ENCODE assay signal across 16 cellular contexts in genomic region chr4:10983274-10983673, GRCh38.
DNase-seq lines count a peak whose midpoint lies in the region; ATAC-seq, FAIRE-seq and TF ChIP-seq lines count a peak whose summit lies in the region.
"Had no signal": no experiment of that assay in that cellular context is flagged by ENCODE, and none has a peak within 500 bp of the region (broad histone marks: within the 10 kb centered on the region; RNA-seq: fewer than 3 reads in every experiment).

No MANE protein-coding gene starts in this region.

- H3K9me2 ChIP-seq in GM23338 (ENCODE audit: insufficient read depth), result peaks cover 7% of the 10 kb centered on the region; the same call in 1 of the 2 replicates

- peak overlapping the region; percentile 82 for H3K4ac ChIP-seq in mesendoderm (ENCODE audit: low read depth, low read length)

- H3K27me3 ChIP-seq in GM23338 (ENCODE audit: insufficient read depth) (0 out of 2 replicates have a peak, but pooled peaks cover 2% of the 10 kb centered on the region), mesendoderm (ENCODE audit: insufficient read depth, low read length, poor library complexity) (no peaks in the 10 kb centered on the region)

- ATAC-seq in GM23338, result peak; percentile 52
- ATAC-seq in GM21381 (IDR thresholded peaks at IDR 0.05; ENCODE audit: unreplicated experiment), result no peak
- ATAC-seq in HG03378 (IDR thresholded peaks at IDR 0.05; ENCODE audit: unreplicated experiment), result no peak

- H4K5ac ChIP-seq in mesendoderm (ENCODE audit: low read length), result peak overlapping the region; percentile 86

- H3K36me3 ChIP-seq in GM23338 (ENCODE audit: insufficient read depth) (no peaks in the 10 kb centered on the region), mesendoderm (ENCODE audit: control insufficient read depth, insufficient read depth, low read length) (no peaks in the 10 kb centered on the region)

- H3K27ac Mint-ChIP-seq in GM23338, result no peak overlapping the region
- H3K27ac Mint-ChIP-seq: activated naive CD4-positive, alpha-beta T cell treated with anti-CD3 and anti-CD28 coated beads, Interleukin-2, amount 50 U/mL, for 24 hours; IgD-negative memory B cell had no signal

- H3K4me3 ChIP-seq in GM23338 (no peak overlapping the region), mesendoderm (ENCODE audit: low read length) (no peak overlapping the region)

- H2AFZ ChIP-seq in GM23338, result peak overlapping the region; percentile 11; the same call in 1 of the 2 replicates

- peak overlapping the region; percentile 57 for H3K9ac ChIP-seq in mesendoderm (ENCODE audit: low read length)

- peak overlapping the region; percentile 100 for H2AK5ac ChIP-seq in mesendoderm (ENCODE audit: low read length)

- no peak overlapping the region for H3K23ac ChIP-seq in mesendoderm (ENCODE audit: low read length)

- no peak overlapping the region for H4K8ac ChIP-seq in mesendoderm (ENCODE audit: low read depth, low read length)

- peaks cover 16% of the 10 kb centered on the region for H3K27me3 Mint-ChIP-seq in GM23338 (ENCODE audit: insufficient read depth, low read depth, poor library complexity)
- H3K27me3 Mint-ChIP-seq: activated naive CD4-positive, alpha-beta T cell treated with anti-CD3 and anti-CD28 coated beads, Interleukin-2, amount 50 U/mL, for 24 hours had no signal

- peak; percentile 6 for DNase-seq in NCI-H748 (lab: John Stamatoyannopoulos, UW; ENCODE audit: unreplicated experiment)
- no peak for DNase-seq in NCI-H748 treated with DMSO at 0.1 percent for 48 hours (lab: John Stamatoyannopoulos, UW)
- DNase-seq in GM23338 (ENCODE audit: low spot score), result no peak
- peak; percentile 46 for DNase-seq in NCI-H510A (lab: John Stamatoyannopoulos, UW)
- DNase-seq in mesendoderm, result peak; percentile 89
- no peak for DNase-seq in urothelium cell line (ENCODE audit: low spot score)
- DNase-seq: effector memory CD4-positive, alpha-beta T cell; nucleus accumbens; stimulated activated CD4-positive, alpha-beta T cell treated with anti-CD3 and anti-CD28 coated beads, Interleukin-2, amount 100 ng/mL, for 48 hours had no signal

- H3K18ac ChIP-seq in mesendoderm (ENCODE audit: low read length), result peak overlapping the region; percentile 75

- FAIRE-seq in urothelium cell line (lab: Jason Lieb, UNC), result no peak
- FAIRE-seq: A204.1, H54, TTC549 had no signal

- WGBS in mesendoderm (ENCODE audit: extremely low coverage, insufficient coverage, low lambda C conversion rate), result no CpG with 5 or more reads among the region's 2 CpGs

- no peaks in the 10 kb centered on the region for H3K36me3 Mint-ChIP-seq in GM23338 (ENCODE audit: low read depth)
- H3K36me3 Mint-ChIP-seq: activated naive CD4-positive, alpha-beta T cell treated with anti-CD3 and anti-CD28 coated beads, Interleukin-2, amount 50 U/mL, for 24 hours; IgD-negative memory B cell had no signal

- H3K4me3 Mint-ChIP-seq in GM23338, result no peak overlapping the region
- H3K4me3 Mint-ChIP-seq: activated naive CD4-positive, alpha-beta T cell treated with anti-CD3 and anti-CD28 coated beads, Interleukin-2, amount 50 U/mL, for 24 hours had no signal

- H2BK15ac ChIP-seq in mesendoderm (replicated peaks; ENCODE audit: low read depth), result no peak overlapping the region

- no peaks in the 10 kb centered on the region for H4K20me1 ChIP-seq in GM23338 (replicated peaks; ENCODE audit: insufficient read depth)

- no peaks in the 10 kb centered on the region for H3F3A ChIP-seq in GM23338 (replicated peaks; ENCODE audit: low read depth)

- H3K4me2 ChIP-seq in GM23338 (no peak overlapping the region; the same call in 1 of the 2 replicates), mesendoderm (ENCODE audit: low read length) (no peak overlapping the region)

- H3K9me3 Mint-ChIP-seq in GM23338, result no peaks in the 10 kb centered on the region
- H3K9me3 Mint-ChIP-seq: activated naive CD4-positive, alpha-beta T cell treated with anti-CD3 and anti-CD28 coated beads, Interleukin-2, amount 50 U/mL, for 24 hours; IgD-negative memory B cell had no signal

- peaks cover 31% of the 10 kb centered on the region for H3K4me1 Mint-ChIP-seq in GM23338

- H3K79me1 ChIP-seq in mesendoderm (ENCODE audit: low read length), result no peaks in the 10 kb centered on the region

- H3K56ac ChIP-seq in mesendoderm (ENCODE audit: low read length), result peak overlapping the region; percentile 36

- H2BK5ac ChIP-seq in mesendoderm (ENCODE audit: low read length), result peak overlapping the region; percentile 100

- H3K27ac ChIP-seq in GM23338 (ENCODE audit: low read depth) (no peak overlapping the region), mesendoderm (ENCODE audit: low read depth, low read length) (peak overlapping the region; percentile 92)

- peak overlapping the region; percentile 62 for H2BK120ac ChIP-seq in mesendoderm (ENCODE audit: low read depth, low read length)

- no peak for TF ChIP-seq CTCF in GM23338 (conservative IDR thresholded peaks at IDR 0.05; ENCODE audit: low read depth in 2 of 2)

- no peaks in the 10 kb centered on the region for H3K79me2 ChIP-seq in GM23338 (replicated peaks; ENCODE audit: insufficient read depth)
- no peaks in the 10 kb centered on the region for H3K79me2 ChIP-seq in mesendoderm (ENCODE audit: control insufficient read depth, insufficient read depth, low read length)

- H3K4me1 ChIP-seq in GM23338 (ENCODE audit: insufficient read depth), result peaks cover 28% of the 10 kb centered on the region
- H3K4me1 ChIP-seq in mesendoderm (ENCODE audit: control insufficient read depth, low read depth, low read length), result peaks cover 13% of the 10 kb centered on the region

TF ChIP-seq in GM23338, 12 proteins besides CTCF, POLR2A, EP300 and RAD21 (continues in another document):
- TF ChIP-seq ETS1 (IDR thresholded peaks at IDR 0.05), result no peak
- no peak for TF ChIP-seq POLR2AphosphoS5 (IDR thresholded peaks at IDR 0.05; ENCODE audit: low read depth)
- TF ChIP-seq EZH2 (IDR thresholded peaks at IDR 0.05; ENCODE audit: low read depth, unreplicated experiment), result no peak
- TF ChIP-seq, protein P1, sequence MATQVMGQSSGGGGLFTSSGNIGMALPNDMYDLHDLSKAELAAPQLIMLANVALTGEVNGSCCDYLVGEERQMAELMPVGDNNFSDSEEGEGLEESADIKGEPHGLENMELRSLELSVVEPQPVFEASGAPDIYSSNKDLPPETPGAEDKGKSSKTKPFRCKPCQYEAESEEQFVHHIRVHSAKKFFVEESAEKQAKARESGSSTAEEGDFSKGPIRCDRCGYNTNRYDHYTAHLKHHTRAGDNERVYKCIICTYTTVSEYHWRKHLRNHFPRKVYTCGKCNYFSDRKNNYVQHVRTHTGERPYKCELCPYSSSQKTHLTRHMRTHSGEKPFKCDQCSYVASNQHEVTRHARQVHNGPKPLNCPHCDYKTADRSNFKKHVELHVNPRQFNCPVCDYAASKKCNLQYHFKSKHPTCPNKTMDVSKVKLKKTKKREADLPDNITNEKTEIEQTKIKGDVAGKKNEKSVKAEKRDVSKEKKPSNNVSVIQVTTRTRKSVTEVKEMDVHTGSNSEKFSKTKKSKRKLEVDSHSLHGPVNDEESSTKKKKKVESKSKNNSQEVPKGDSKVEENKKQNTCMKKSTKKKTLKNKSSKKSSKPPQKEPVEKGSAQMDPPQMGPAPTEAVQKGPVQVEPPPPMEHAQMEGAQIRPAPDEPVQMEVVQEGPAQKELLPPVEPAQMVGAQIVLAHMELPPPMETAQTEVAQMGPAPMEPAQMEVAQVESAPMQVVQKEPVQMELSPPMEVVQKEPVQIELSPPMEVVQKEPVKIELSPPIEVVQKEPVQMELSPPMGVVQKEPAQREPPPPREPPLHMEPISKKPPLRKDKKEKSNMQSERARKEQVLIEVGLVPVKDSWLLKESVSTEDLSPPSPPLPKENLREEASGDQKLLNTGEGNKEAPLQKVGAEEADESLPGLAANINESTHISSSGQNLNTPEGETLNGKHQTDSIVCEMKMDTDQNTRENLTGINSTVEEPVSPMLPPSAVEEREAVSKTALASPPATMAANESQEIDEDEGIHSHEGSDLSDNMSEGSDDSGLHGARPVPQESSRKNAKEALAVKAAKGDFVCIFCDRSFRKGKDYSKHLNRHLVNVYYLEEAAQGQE (IDR thresholded peaks at IDR 0.05; ENCODE audit: unreplicated experiment), result no peak
- no peak for TF ChIP-seq JUNB (IDR thresholded peaks at IDR 0.05; ENCODE audit: unreplicated experiment)
- TF ChIP-seq ZNF114 (CRISPR knock-in tag; IDR thresholded peaks at IDR 0.05), result no peak

Comparison
In these comparisons a context has a peak if more than half of its experiments do, and no peak if none do; other contexts are left out.
1. DNase-seq: peak in NCI-H748 (single experiment), NCI-H510A (single experiment) and mesendoderm (single experiment); none in NCI-H748 treated with DMSO at 0.1 percent for 48 hours (single experiment), GM23338 (single experiment) and urothelium cell line (single experiment).